Comparison of ENCODE assay signal across 17 cellular contexts in the genomic region with DNA sequence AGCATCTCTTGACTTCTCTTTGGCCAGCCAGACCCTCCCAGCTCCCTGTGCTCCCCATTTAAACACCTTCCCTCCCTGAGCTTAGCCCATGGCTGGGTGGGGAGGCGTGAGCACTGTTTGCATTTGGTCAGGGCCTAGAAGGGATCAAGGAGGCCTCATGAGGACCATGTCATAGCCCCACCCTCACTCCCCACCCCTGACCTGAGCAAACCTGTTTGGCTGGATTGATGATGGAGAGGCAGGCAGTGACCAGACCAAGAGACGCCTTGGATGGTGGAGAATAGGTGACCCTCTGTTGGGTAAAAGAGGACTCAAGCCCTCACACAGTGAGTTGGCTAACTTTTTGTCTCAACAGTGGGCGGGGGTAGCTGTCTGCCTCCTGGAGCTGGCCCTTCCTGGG. TPM values are rescaled to one million over a fixed set of nuclear protein-coding genes. Genes with fewer than 3 reads are reported as not detected.
DNase-seq lines count a peak whose midpoint lies in the region; ATAC-seq, FAIRE-seq and TF ChIP-seq lines count a peak whose summit lies in the region.
"Had no signal": no experiment of that assay in that cellular context is flagged by ENCODE, and none has a peak within 500 bp of the region (broad histone marks: within the 10 kb centered on the region; RNA-seq: fewer than 3 reads in every experiment).

No MANE protein-coding gene starts in this region.

- 74 to 83% methylated on average over 2 to 3 of the region's 3 CpGs for WGBS in upper lobe of left lung, 2 donors

- H3K27me3 ChIP-seq in bronchial epithelial cell (ENCODE audit: control insufficient read depth, insufficient read depth, low read length) (no peaks in the 10 kb centered on the region), lower lobe of right lung (ENCODE audit: low read depth) (no peaks in the 10 kb centered on the region), upper lobe of left lung (no peaks in the 10 kb centered on the region)
- H3K27me3 ChIP-seq: brain microvascular endothelial cell, tibial artery had no signal

- H3K9me3 ChIP-seq in lower lobe of right lung: no peaks in the 10 kb centered on the region
- no peaks in the 10 kb centered on the region for H3K9me3 ChIP-seq in upper lobe of left lung
- H3K9me3 ChIP-seq: tibial artery had no signal

- H3K36me3 ChIP-seq in bronchial epithelial cell (ENCODE audit: control insufficient read depth, insufficient read depth, low read length) (peaks cover 1% of the 10 kb centered on the region), lower lobe of right lung (peaks cover 33% of the 10 kb centered on the region), upper lobe of left lung (peaks cover 0 to 24% (median 9%) of the 10 kb centered on the region in 4 donors)
- H3K36me3 ChIP-seq: brain microvascular endothelial cell had no signal

- intact Hi-C loops in lower lobe of right lung (cut with DNase I): no loop called here

- DNase-seq in HPDE6-E6E7 (ENCODE audit: extremely low spot score) (peak; percentile 53), bronchial epithelial cell (ENCODE audit: low read depth) (peak; percentile 43), lower lobe of right lung (no peak), upper lobe of left lung (peak in 1 of 2 donors; percentile 73), A172 (ENCODE audit: low spot score) (no peak), anterior cingulate cortex (lab: John Stamatoyannopoulos, UW) (no peak)
- no peak for DNase-seq in activated naive CD4-positive, alpha-beta T cell treated with Interleukin-2 at 50 U/mL for 16 hours
- DNase-seq: brain microvascular endothelial cell, HCEC 1CT, hypothalamus, kidney glomerular epithelial cell, NCI-H2081 treated with DMSO at 0.1 percent for 48 hours, NCI-H774, T1000, tibial artery had no signal

- TF ChIP-seq CTCF in bronchial epithelial cell (IDR thresholded peaks at IDR 0.05; ENCODE audit: insufficient read depth, low read length, severe bottlenecking) (no peak), lower lobe of right lung (IDR thresholded peaks at IDR 0.05) (no peak), upper lobe of left lung (IDR thresholded peaks at IDR 0.05) (no peak)

- no peak for TF ChIP-seq EP300 in upper lobe of left lung (IDR thresholded peaks at IDR 0.05)

- H3K4me1 ChIP-seq in lower lobe of right lung: peaks cover 8% of the 10 kb centered on the region
- peaks cover 4 to 14% (median 10%) of the 10 kb centered on the region in 4 donors for H3K4me1 ChIP-seq in upper lobe of left lung

- H3K27ac ChIP-seq in lower lobe of right lung (peak overlapping the region; percentile 36), upper lobe of left lung (peak overlapping the region in 3 of 4 donors; percentile 32 to 48 (median 46))
- H3K27ac ChIP-seq: brain microvascular endothelial cell, HL-60, tibial artery had no signal

- ATAC-seq in lower lobe of right lung (peak; percentile 80 to 83), upper lobe of left lung (ENCODE audit: low FRiP score in 2 of 2) (no peak)
- ATAC-seq: Panc1 had no signal

- no peak for TF ChIP-seq POLR2A in upper lobe of left lung (IDR thresholded peaks at IDR 0.05)

- no peak for FAIRE-seq in bronchial epithelial cell (lab: Jason Lieb, UNC)

- no peak overlapping the region for H3K4me3 ChIP-seq in bronchial epithelial cell (ENCODE audit: low read depth, low read length)
- no peak overlapping the region for H3K4me3 ChIP-seq in lower lobe of right lung
- H3K4me3 ChIP-seq in upper lobe of left lung: no peak overlapping the region
- H3K4me3 ChIP-seq: tibial artery had no signal

RNA-seq across cellular contexts. Expression of gene ST3GAL4, which starts 49.9 kb away (rescaled TPM):
- total RNA-seq in bronchial epithelial cell (10.9 and 12.4 TPM in 2 replicates), lower lobe of right lung (26.2 TPM), upper lobe of left lung (10 to 100 TPM; 20.6 to 47.9 (median 34.0) TPM)
- total RNA-seq in A172 (2014; rRNA removed; shearing (Covaris generic)): 16.7 and 19.4 TPM in 2 replicates

Comparison
In these comparisons a context has a peak if more than half of its experiments do, and no peak if none do; other contexts are left out.
1. DNase-seq: peak in HPDE6-E6E7 (single experiment) and bronchial epithelial cell (single experiment); none in lower lobe of right lung (single experiment), A172 (single experiment), anterior cingulate cortex (0 of 58) and activated naive CD4-positive, alpha-beta T cell treated with Interleukin-2 at 50 U/mL for 16 hours (single experiment).
2. ATAC-seq: peak in lower lobe of right lung (2 of 2); none in upper lobe of left lung (0 of 2).